Comparison of ENCODE assay signal across 1 cellular context in the genomic region with DNA sequence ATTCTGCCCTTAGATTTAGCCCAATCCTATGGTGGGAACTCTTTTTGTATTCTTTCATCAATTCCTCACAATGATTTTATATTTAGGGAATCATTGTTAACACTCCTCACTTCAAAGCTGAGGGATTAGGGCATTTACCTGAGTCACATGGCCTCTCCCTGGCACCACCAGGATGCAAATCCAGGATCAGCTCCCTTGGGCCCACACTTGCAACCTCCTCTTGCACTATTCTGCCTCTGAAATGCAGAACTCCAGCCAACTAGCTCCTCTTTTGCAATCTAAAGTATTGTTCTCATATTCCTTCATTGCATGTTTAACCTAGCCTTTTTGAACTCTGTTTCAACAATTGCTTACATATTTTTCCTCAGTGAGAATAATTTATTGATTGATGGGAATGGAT.
TF ChIP-seq lines count a peak whose summit lies in the region.

No MANE protein-coding gene starts in this region.

TF ChIP-seq in H1, 55 proteins besides CTCF, POLR2A, EP300 and RAD21 (continued from another document):
- TF ChIP-seq, protein P1, sequence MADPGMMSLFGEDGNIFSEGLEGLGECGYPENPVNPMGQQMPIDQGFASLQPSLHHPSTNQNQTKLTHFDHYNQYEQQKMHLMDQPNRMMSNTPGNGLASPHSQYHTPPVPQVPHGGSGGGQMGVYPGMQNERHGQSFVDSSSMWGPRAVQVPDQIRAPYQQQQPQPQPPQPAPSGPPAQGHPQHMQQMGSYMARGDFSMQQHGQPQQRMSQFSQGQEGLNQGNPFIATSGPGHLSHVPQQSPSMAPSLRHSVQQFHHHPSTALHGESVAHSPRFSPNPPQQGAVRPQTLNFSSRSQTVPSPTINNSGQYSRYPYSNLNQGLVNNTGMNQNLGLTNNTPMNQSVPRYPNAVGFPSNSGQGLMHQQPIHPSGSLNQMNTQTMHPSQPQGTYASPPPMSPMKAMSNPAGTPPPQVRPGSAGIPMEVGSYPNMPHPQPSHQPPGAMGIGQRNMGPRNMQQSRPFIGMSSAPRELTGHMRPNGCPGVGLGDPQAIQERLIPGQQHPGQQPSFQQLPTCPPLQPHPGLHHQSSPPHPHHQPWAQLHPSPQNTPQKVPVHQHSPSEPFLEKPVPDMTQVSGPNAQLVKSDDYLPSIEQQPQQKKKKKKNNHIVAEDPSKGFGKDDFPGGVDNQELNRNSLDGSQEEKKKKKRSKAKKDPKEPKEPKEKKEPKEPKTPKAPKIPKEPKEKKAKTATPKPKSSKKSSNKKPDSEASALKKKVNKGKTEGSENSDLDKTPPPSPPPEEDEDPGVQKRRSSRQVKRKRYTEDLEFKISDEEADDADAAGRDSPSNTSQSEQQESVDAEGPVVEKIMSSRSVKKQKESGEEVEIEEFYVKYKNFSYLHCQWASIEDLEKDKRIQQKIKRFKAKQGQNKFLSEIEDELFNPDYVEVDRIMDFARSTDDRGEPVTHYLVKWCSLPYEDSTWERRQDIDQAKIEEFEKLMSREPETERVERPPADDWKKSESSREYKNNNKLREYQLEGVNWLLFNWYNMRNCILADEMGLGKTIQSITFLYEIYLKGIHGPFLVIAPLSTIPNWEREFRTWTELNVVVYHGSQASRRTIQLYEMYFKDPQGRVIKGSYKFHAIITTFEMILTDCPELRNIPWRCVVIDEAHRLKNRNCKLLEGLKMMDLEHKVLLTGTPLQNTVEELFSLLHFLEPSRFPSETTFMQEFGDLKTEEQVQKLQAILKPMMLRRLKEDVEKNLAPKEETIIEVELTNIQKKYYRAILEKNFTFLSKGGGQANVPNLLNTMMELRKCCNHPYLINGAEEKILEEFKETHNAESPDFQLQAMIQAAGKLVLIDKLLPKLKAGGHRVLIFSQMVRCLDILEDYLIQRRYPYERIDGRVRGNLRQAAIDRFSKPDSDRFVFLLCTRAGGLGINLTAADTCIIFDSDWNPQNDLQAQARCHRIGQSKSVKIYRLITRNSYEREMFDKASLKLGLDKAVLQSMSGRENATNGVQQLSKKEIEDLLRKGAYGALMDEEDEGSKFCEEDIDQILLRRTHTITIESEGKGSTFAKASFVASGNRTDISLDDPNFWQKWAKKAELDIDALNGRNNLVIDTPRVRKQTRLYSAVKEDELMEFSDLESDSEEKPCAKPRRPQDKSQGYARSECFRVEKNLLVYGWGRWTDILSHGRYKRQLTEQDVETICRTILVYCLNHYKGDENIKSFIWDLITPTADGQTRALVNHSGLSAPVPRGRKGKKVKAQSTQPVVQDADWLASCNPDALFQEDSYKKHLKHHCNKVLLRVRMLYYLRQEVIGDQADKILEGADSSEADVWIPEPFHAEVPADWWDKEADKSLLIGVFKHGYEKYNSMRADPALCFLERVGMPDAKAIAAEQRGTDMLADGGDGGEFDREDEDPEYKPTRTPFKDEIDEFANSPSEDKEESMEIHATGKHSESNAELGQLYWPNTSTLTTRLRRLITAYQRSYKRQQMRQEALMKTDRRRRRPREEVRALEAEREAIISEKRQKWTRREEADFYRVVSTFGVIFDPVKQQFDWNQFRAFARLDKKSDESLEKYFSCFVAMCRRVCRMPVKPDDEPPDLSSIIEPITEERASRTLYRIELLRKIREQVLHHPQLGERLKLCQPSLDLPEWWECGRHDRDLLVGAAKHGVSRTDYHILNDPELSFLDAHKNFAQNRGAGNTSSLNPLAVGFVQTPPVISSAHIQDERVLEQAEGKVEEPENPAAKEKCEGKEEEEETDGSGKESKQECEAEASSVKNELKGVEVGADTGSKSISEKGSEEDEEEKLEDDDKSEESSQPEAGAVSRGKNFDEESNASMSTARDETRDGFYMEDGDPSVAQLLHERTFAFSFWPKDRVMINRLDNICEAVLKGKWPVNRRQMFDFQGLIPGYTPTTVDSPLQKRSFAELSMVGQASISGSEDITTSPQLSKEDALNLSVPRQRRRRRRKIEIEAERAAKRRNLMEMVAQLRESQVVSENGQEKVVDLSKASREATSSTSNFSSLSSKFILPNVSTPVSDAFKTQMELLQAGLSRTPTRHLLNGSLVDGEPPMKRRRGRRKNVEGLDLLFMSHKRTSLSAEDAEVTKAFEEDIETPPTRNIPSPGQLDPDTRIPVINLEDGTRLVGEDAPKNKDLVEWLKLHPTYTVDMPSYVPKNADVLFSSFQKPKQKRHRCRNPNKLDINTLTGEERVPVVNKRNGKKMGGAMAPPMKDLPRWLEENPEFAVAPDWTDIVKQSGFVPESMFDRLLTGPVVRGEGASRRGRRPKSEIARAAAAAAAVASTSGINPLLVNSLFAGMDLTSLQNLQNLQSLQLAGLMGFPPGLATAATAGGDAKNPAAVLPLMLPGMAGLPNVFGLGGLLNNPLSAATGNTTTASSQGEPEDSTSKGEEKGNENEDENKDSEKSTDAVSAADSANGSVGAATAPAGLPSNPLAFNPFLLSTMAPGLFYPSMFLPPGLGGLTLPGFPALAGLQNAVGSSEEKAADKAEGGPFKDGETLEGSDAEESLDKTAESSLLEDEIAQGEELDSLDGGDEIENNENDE (IDR thresholded peaks at IDR 0.05; ENCODE audit: insufficient replicate concordance, low read length), result no peak
- TF ChIP-seq HDAC6 (IDR thresholded peaks at IDR 0.05; ENCODE audit: low read depth, low read length) (no peak), JUN (IDR thresholded peaks at IDR 0.05; ENCODE audit: low read depth, low read length) (no peak), POLR2AphosphoS5 (IDR thresholded peaks at IDR 0.05; ENCODE audit: low read depth, low read length) (no peak), YY1 (IDR thresholded peaks at IDR 0.05; ENCODE audit: low read depth, low read length) (no peak), CEBPB (IDR thresholded peaks at IDR 0.05; ENCODE audit: low read depth, low read length) (no peak), ZNF274 (IDR thresholded peaks at IDR 0.05; ENCODE audit: borderline replicate concordance, extremely low read depth, low read length) (no peak), BCL11A (IDR thresholded peaks at IDR 0.05; ENCODE audit: low read depth in 2 of 2, low read length in 2 of 2) (no peak), CREB1 (IDR thresholded peaks at IDR 0.05) (no peak), CHD2 (IDR thresholded peaks at IDR 0.05; ENCODE audit: low read length) (no peak), GABPA (IDR thresholded peaks at IDR 0.05; ENCODE audit: borderline replicate concordance, insufficient read depth, low read length) (no peak), BACH1 (IDR thresholded peaks at IDR 0.05; ENCODE audit: low read length) (no peak), TCF12 (IDR thresholded peaks at IDR 0.05; ENCODE audit: low read depth, low read length) (no peak), NANOG (IDR thresholded peaks at IDR 0.05; ENCODE audit: insufficient read depth, low read depth, low read length, poor library complexity, severe bottlenecking) (no peak), SIN3A (conservative IDR thresholded peaks at IDR 0.05 in 1 of 2, IDR thresholded peaks at IDR 0.05 in 1 of 2; ENCODE audit: low read depth in 1 of 2, low read length in 2 of 2) (no peak), GTF2F1 (IDR thresholded peaks at IDR 0.05; ENCODE audit: borderline replicate concordance, low read depth, low read length) (no peak)
